9 cellular contexts compared by ENCODE assay signal in genomic region chr3:183210862-183211341, GRCh38. TPM values are rescaled to one million over a fixed set of nuclear protein-coding genes. Genes with fewer than 3 reads are reported as not detected.
DNase-seq lines count a peak whose midpoint lies in the region; ATAC-seq and TF ChIP-seq lines count a peak whose summit lies in the region.
"Had no signal": no experiment of that assay in that cellular context is flagged by ENCODE, and none has a peak within 500 bp of the region (broad histone marks: within the 10 kb centered on the region; RNA-seq: fewer than 3 reads in every experiment).

No MANE protein-coding gene starts in this region.

- H2AFZ ChIP-seq in osteoblast (ENCODE audit: low read length) = no peak overlapping the region

- peak; percentile 68 to 70 for ATAC-seq in activated CD4-positive, CD25-positive, alpha-beta regulatory T cell treated with anti-CD3 and anti-CD28 coated beads, Interleukin-2, amount 50 U/mL, for 24 hours
- peak; percentile 18 for ATAC-seq in memory B cell (ENCODE audit: low read depth)

- H3K4me1 Mint-ChIP-seq in memory B cell = peaks cover 15% of the 10 kb centered on the region

- H3K4me3 ChIP-seq in suprapubic skin = no peak overlapping the region
- H3K4me3 ChIP-seq in osteoblast (ENCODE audit: insufficient read depth, low read length) = no peak overlapping the region

- DNase-seq in activated CD4-positive, CD25-positive, alpha-beta regulatory T cell treated with anti-CD3 and anti-CD28 coated beads, Interleukin-2, amount 50 U/mL, for 72 hours = no peak
- no peak for DNase-seq in memory B cell (ENCODE audit: low spot score in 2 of 2)
- no peak for DNase-seq in suprapubic skin (ENCODE audit: low spot score in 2 of 2)
- DNase-seq in osteoblast (ENCODE audit: insufficient read length, low spot score, missing footprints) = no peak
- no peak for DNase-seq in effector CD4-positive, alpha-beta T cell
- DNase-seq in kidney glomerular epithelial cell (lab: John Stamatoyannopoulos, UW) = no peak
- DNase-seq: occipital lobe had no signal

- 31 to 75% (median 40%) methylated on average over 9 of the region's 9 CpGs for WGBS in adipose tissue, 3 donors
- 60% methylated on average over 9 of the region's 9 CpGs for WGBS in suprapubic skin

- no peak for TF ChIP-seq CTCF in suprapubic skin (IDR thresholded peaks at IDR 0.05)
- no peak for TF ChIP-seq CTCF in osteoblast (IDR thresholded peaks at IDR 0.05; ENCODE audit: extremely low read depth, low read depth, low read length)

- no peaks in the 10 kb centered on the region for H4K20me1 ChIP-seq in osteoblast (ENCODE audit: insufficient read depth, low read length)

- TF ChIP-seq EP300 in suprapubic skin (IDR thresholded peaks at IDR 0.05) = no peak

- H3K9me3 ChIP-seq in suprapubic skin (no peaks in the 10 kb centered on the region), osteoblast (ENCODE audit: low read depth, low read length) (no peaks in the 10 kb centered on the region)

- no peak overlapping the region for H3K4me3 Mint-ChIP-seq in memory B cell

- H3K27ac ChIP-seq in adipose tissue (ENCODE audit: low read depth, low read length) (peak overlapping the region; percentile 78), suprapubic skin (peak overlapping the region; percentile 69), osteoblast (ENCODE audit: low read depth, low read length) (no peak overlapping the region)

- no peaks in the 10 kb centered on the region for H3K9me3 Mint-ChIP-seq in memory B cell

- H3K27me3 ChIP-seq in suprapubic skin (no peaks in the 10 kb centered on the region), osteoblast (ENCODE audit: insufficient read depth, low read length) (peaks cover 3% of the 10 kb centered on the region)

- no peak overlapping the region for H3K4me2 ChIP-seq in osteoblast (ENCODE audit: insufficient read depth, low read length)

- TF ChIP-seq POLR2A in suprapubic skin (IDR thresholded peaks at IDR 0.05) = no peak

- H3K27me3 Mint-ChIP-seq in memory B cell = peaks cover 18% of the 10 kb centered on the region

- H3K27ac Mint-ChIP-seq in memory B cell = no peak overlapping the region

- H3K79me2 ChIP-seq in osteoblast (ENCODE audit: insufficient read depth, low read length) = no peaks in the 10 kb centered on the region

- H3K36me3 ChIP-seq in suprapubic skin (no peaks in the 10 kb centered on the region), osteoblast (ENCODE audit: insufficient read depth, low read length) (no peaks in the 10 kb centered on the region)

- H3K36me3 Mint-ChIP-seq in memory B cell = no peaks in the 10 kb centered on the region

- peaks cover 14% of the 10 kb centered on the region for H3K4me1 ChIP-seq in suprapubic skin
- H3K4me1 ChIP-seq in osteoblast (ENCODE audit: insufficient read depth, low read length) = no peaks in the 10 kb centered on the region

RNA-seq across cellular contexts. Expression of gene B3GNT5, which starts 42.2 kb away (rescaled TPM):
- 10 to 100 TPM in 1 of 3 donors, 1 to 10 TPM in 2; 2.3 to 12.1 (median 6.3) TPM for polyA plus RNA-seq in adipose tissue
- total RNA-seq in suprapubic skin = 10 to 100 TPM; 14.6 to 30.8 (median 27.5) TPM
- total RNA-seq in osteoblast = 0.36 and 0.59 TPM in 2 replicates

RNA-seq across cellular contexts. Expression of gene LAMP3, which starts 48.4 kb away (rescaled TPM):
- polyA plus RNA-seq in adipose tissue = 1 to 10 TPM in 1 of 3 donors, under 1 TPM in 1, not detected in 1; 0.13 to 2.4 TPM
- total RNA-seq in suprapubic skin (1 to 10 TPM in 3 of 4 donors, under 1 TPM in 1; 0.64 to 5.6 (median 1.7) TPM), osteoblast (under 0.01 TPM in 2 replicates)
- total RNA-seq: occipital lobe had no signal
